15 cellular contexts compared by ENCODE assay signal in the genomic region with DNA sequence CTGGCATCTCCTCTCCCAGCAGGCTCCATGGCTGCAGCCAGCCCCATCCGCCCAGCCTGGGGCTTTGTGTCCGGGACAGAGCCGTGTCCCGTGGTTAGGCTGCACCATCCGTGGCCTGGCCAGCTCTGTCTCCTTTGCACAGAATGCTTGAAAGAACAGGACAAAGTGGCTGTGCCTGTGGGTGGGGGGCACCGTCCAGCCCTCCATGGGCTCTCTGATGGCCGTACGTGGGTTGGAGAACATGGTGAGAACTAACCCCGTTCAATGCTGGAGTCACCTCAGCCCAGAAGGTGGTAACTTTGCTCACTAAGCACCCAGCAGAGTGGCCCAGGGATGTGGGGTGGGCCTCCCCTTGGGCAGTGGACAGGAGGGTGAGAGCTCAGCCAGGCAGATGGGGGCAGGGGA. TPM values are rescaled to one million over a fixed set of nuclear protein-coding genes. Genes with fewer than 3 reads are reported as not detected.
A peak's percentile ranks its signal among the peaks of the same experiment; 100 is the strongest.
DNase-seq lines count a peak whose midpoint lies in the region; ATAC-seq and TF ChIP-seq lines count a peak whose summit lies in the region.
"Had no signal": no experiment of that assay in that cellular context is flagged by ENCODE, and none has a peak within 500 bp of the region (broad histone marks: within the 10 kb centered on the region; RNA-seq: fewer than 3 reads in every experiment).

No MANE protein-coding gene starts in this region.

- WGBS in trophoblast cell (ENCODE audit: extremely low coverage, insufficient coverage, insufficient read length), result no CpG with 5 or more reads among the region's 9 CpGs
- WGBS in psoas muscle, 3 donors, result 82 to 93% (median 88%) methylated on average over 9 of the region's 9 CpGs
- no CpG with 5 or more reads among the region's 9 CpGs for WGBS in gastroesophageal sphincter (ENCODE audit: low coverage in 1 of 2), 2 donors

- no peak for TF ChIP-seq POLR2A in gastroesophageal sphincter (IDR thresholded peaks at IDR 0.05)

- TF ChIP-seq EP300 in gastroesophageal sphincter (IDR thresholded peaks at IDR 0.05), result no peak

- H3K79me1 ChIP-seq in trophoblast cell (ENCODE audit: low read length), result peaks cover 6% of the 10 kb centered on the region

- H4K8ac ChIP-seq in trophoblast cell (ENCODE audit: low read depth, low read length), result no peak overlapping the region

- H2BK12ac ChIP-seq in trophoblast cell (ENCODE audit: low read length), result no peak overlapping the region

- H4K20me1 ChIP-seq in OCI-LY3 (ENCODE audit: insufficient read depth, low read length), result peaks cover 44% of the 10 kb centered on the region

- peak overlapping the region in 2 of 5 experiments; percentile 19 to 73 for H3K27ac Mint-ChIP-seq in brain

- no peak overlapping the region for H3K4ac ChIP-seq in trophoblast cell (ENCODE audit: low read depth, low read length)

- H3K18ac ChIP-seq in trophoblast cell (ENCODE audit: low read length), result peak overlapping the region; percentile 42

- peaks cover 32% of the 10 kb centered on the region for H3K4me1 Mint-ChIP-seq in activated T-cell treated with anti-CD3 and anti-CD28 coated beads, Interleukin-2, amount 50 U/mL, for 4 hours (ENCODE audit: low read depth)
- H3K4me1 Mint-ChIP-seq in brain, result peaks cover 30% of the 10 kb centered on the region

- intact Hi-C loops in psoas muscle (cut with DNase I), result loop anchor here in 1 of 2 donors (10.0 kb wide), 1 partner anchor 156 kb away; a partner anchor contains a TSS

- H4K12ac ChIP-seq in trophoblast cell (ENCODE audit: low read depth, low read length), result no peak overlapping the region

- H3K4me3 ChIP-seq in OCI-LY3 (ENCODE audit: low read length) (no peak overlapping the region), trophoblast cell (ENCODE audit: low read depth, low read length) (no peak overlapping the region), psoas muscle (no peak overlapping the region), gastroesophageal sphincter (no peak overlapping the region)

- H3K9me3 Mint-ChIP-seq in activated T-cell treated with anti-CD3 and anti-CD28 coated beads, Interleukin-2, amount 50 U/mL, for 4 hours, result no peaks in the 10 kb centered on the region
- peaks cover 0 to 3% (median 0%) of the 10 kb centered on the region in 5 experiments for H3K9me3 Mint-ChIP-seq in brain

- H2BK120ac ChIP-seq in trophoblast cell (ENCODE audit: insufficient read depth, low read length, poor library complexity), result no peak overlapping the region

- H3K27ac ChIP-seq in OCI-LY3 (ENCODE audit: low read length), result 0 out of 2 replicates have a peak overlapping the region, but pooled peaks have one; percentile 6
- no peak overlapping the region for H3K27ac ChIP-seq in trophoblast cell (ENCODE audit: low read depth, low read length)
- no peak overlapping the region for H3K27ac ChIP-seq in psoas muscle
- H3K27ac ChIP-seq in gastroesophageal sphincter, result no peak overlapping the region

- H2BK5ac ChIP-seq in trophoblast cell (ENCODE audit: low read depth, low read length, poor library complexity), result no peak overlapping the region

- H3K36me3 ChIP-seq in OCI-LY3 (replicated peaks; ENCODE audit: low read depth, low read length) (peaks cover 42% of the 10 kb centered on the region), trophoblast cell (ENCODE audit: control insufficient read depth in 1 of 2, insufficient read depth in 2 of 2, low read length in 2 of 2) (peaks cover 34 to 35% of the 10 kb centered on the region in 2 experiments), psoas muscle (ENCODE audit: insufficient read depth in 1 of 2, low read depth in 1 of 2) (peaks cover 17 to 37% of the 10 kb centered on the region in 2 donors), gastroesophageal sphincter (peaks cover 0 to 47% of the 10 kb centered on the region in 2 donors)

- H4K91ac ChIP-seq in trophoblast cell (ENCODE audit: low read depth, low read length), result no peak overlapping the region

- peaks cover 3% of the 10 kb centered on the region for H3K27me3 Mint-ChIP-seq in activated T-cell treated with anti-CD3 and anti-CD28 coated beads, Interleukin-2, amount 50 U/mL, for 4 hours (ENCODE audit: low read depth)
- peaks cover 5% of the 10 kb centered on the region for H3K27me3 Mint-ChIP-seq in brain

- no peak overlapping the region for H3K4me2 ChIP-seq in OCI-LY3 (ENCODE audit: low read length)
- H3K4me2 ChIP-seq in trophoblast cell (ENCODE audit: low read length), result no peak overlapping the region

- H3K27me3 ChIP-seq in OCI-LY3 (ENCODE audit: low read depth, low read length) (no peaks in the 10 kb centered on the region), trophoblast cell (ENCODE audit: insufficient read depth, low read length) (peaks cover 5% of the 10 kb centered on the region), psoas muscle (ENCODE audit: insufficient read depth in 3 of 3, low read length in 2 of 3) (peaks cover 0 to 8% (median 3%) of the 10 kb centered on the region in 3 donors), gastroesophageal sphincter (peaks cover 13% of the 10 kb centered on the region)

- H3K4me1 ChIP-seq in OCI-LY3 (ENCODE audit: low read length) (peaks cover 44% of the 10 kb centered on the region), trophoblast cell (ENCODE audit: control insufficient read depth in 1 of 2, insufficient read depth in 2 of 2, low read length in 2 of 2) (peaks cover 12 to 16% of the 10 kb centered on the region in 2 experiments), psoas muscle (peaks cover 36% of the 10 kb centered on the region), gastroesophageal sphincter (peaks cover 0 to 47% (median 23%) of the 10 kb centered on the region in 3 donors)

- H3K23ac ChIP-seq in trophoblast cell (ENCODE audit: low read length), result no peak overlapping the region

- H3K4me3 Mint-ChIP-seq in activated T-cell treated with anti-CD3 and anti-CD28 coated beads, Interleukin-2, amount 50 U/mL, for 4 hours, result peak overlapping the region; percentile 98
- peak overlapping the region; percentile 78 to 96 (median 93) for H3K4me3 Mint-ChIP-seq in brain

- H3K79me2 ChIP-seq in OCI-LY3 (ENCODE audit: low read length), result peaks cover 44% of the 10 kb centered on the region
- peaks cover 14% of the 10 kb centered on the region for H3K79me2 ChIP-seq in trophoblast cell (ENCODE audit: control insufficient read depth, insufficient read depth, low read length, poor library complexity)

- no peak for TF ChIP-seq CTCF in OCI-LY3 (IDR thresholded peaks at IDR 0.05; ENCODE audit: low read depth, low read length)
- TF ChIP-seq CTCF in brain (conservative IDR thresholded peaks at IDR 0.05), result no peak
- no peak for TF ChIP-seq CTCF in psoas muscle (IDR thresholded peaks at IDR 0.05)
- no peak for TF ChIP-seq CTCF in gastroesophageal sphincter (IDR thresholded peaks at IDR 0.05)

- peaks cover 35% of the 10 kb centered on the region for H3K36me3 Mint-ChIP-seq in activated T-cell treated with anti-CD3 and anti-CD28 coated beads, Interleukin-2, amount 50 U/mL, for 4 hours (ENCODE audit: insufficient read depth)
- H3K36me3 Mint-ChIP-seq in brain, result peaks cover 39% of the 10 kb centered on the region

- H3K14ac ChIP-seq in trophoblast cell (ENCODE audit: low read length), result no peak overlapping the region

- H3K9me3 ChIP-seq in OCI-LY3 (ENCODE audit: insufficient read depth, low read length), result no peaks in the 10 kb centered on the region
- H3K9me3 ChIP-seq in trophoblast cell (ENCODE audit: insufficient read depth, low read depth, low read length), result no peaks in the 10 kb centered on the region
- no peaks in the 10 kb centered on the region for H3K9me3 ChIP-seq in psoas muscle
- H3K9me3 ChIP-seq in gastroesophageal sphincter, result no peaks in the 10 kb centered on the region

- no peak overlapping the region for H2AK5ac ChIP-seq in trophoblast cell (ENCODE audit: low read length)

- DNase-seq in activated T-cell treated with anti-CD3 and anti-CD28 coated beads, Interleukin-2, amount 50 U/mL, for 4 hours, result no peak
- no peak for DNase-seq in activated T-cell treated with anti-CD3 and anti-CD28 coated beads, Interleukin-2, amount 50 U/mL, for 1 hour
- DNase-seq in trophoblast cell, result no peak
- no peak for DNase-seq in psoas muscle
- DNase-seq: activated CD4-positive, alpha-beta T cell treated with anti-CD3 and anti-CD28 coated beads for 1 hour; anterior cingulate cortex; left cardiac atrium; NCI-H1105; NCI-H526; SIG-M5; stimulated activated CD4-positive, alpha-beta T cell treated with anti-CD3 and anti-CD28 coated beads, Interleukin-15, amount 100 ng/mL, for 24 hours had no signal

- H2AFZ ChIP-seq in OCI-LY3 (ENCODE audit: low read depth, low read length) (no peak overlapping the region), trophoblast cell (ENCODE audit: insufficient read depth, low read length, poor library complexity) (no peak overlapping the region)

- no peak overlapping the region for H3K9ac ChIP-seq in OCI-LY3 (ENCODE audit: low read length)
- H3K9ac ChIP-seq in trophoblast cell (ENCODE audit: low read length), result peak overlapping the region; percentile 21

- no peak for ATAC-seq in activated T-cell treated with anti-CD3 and anti-CD28 coated beads, Interleukin-2, amount 50 U/mL, for 4 hours
- ATAC-seq in psoas muscle, result no peak
- ATAC-seq in gastroesophageal sphincter, result no peak
- ATAC-seq in HG02981 (IDR thresholded peaks at IDR 0.05; ENCODE audit: unreplicated experiment), result no peak
- ATAC-seq: left cardiac atrium had no signal

RNA-seq across cellular contexts. Expression of a gene that starts 2.8 kb away (rescaled TPM):
- total RNA-seq in activated T-cell treated with anti-CD3 and anti-CD28 coated beads, Interleukin-2, amount 50 U/mL, for 4 hours, result 1,000 to 10,000 TPM; 2,317 to 2,484 (median 2,379) TPM
- polyA plus RNA-seq in brain (ENCODE audit: insufficient read depth, low read depth, low replicate concordance) (3,425 TPM), psoas muscle (1,000 to 10,000 TPM; 2,739 to 4,077 (median 3,158) TPM)
- 1,862 and 1,936 TPM in 2 replicates for polyA plus RNA-seq in trophoblast cell (2013)
- total RNA-seq in psoas muscle (100 to 1,000 TPM; 697 to 992 (median 943) TPM), gastroesophageal sphincter (1,000 to 10,000 TPM; 1,291 to 3,466 (median 2,344) TPM)

RNA-seq across cellular contexts. Expression of a gene that starts 8.9 kb away (rescaled TPM):
- total RNA-seq in activated T-cell treated with anti-CD3 and anti-CD28 coated beads, Interleukin-2, amount 50 U/mL, for 4 hours, result under 1 TPM; 0.13 to 0.45 (median 0.16) TPM
- polyA plus RNA-seq in brain (ENCODE audit: insufficient read depth, low read depth, low replicate concordance) (69.7 TPM), psoas muscle (under 1 TPM in 2 of 3 donors, not detected in 1; 0.01 to 0.03 TPM)
- polyA plus RNA-seq in trophoblast cell (2013), result 0.18 and 0.40 TPM in 2 replicates
- total RNA-seq in psoas muscle (under 1 TPM; 0.04 to 0.06 (median 0.05) TPM), gastroesophageal sphincter (1 to 10 TPM in 1 of 4 donors, under 1 TPM in 3; 0.02 to 1.2 (median 0.35) TPM)

RNA-seq across cellular contexts. Expression of a gene that starts 33.6 kb away (rescaled TPM):
- 100 to 1,000 TPM; 296 to 322 (median 303) TPM for total RNA-seq in activated T-cell treated with anti-CD3 and anti-CD28 coated beads, Interleukin-2, amount 50 U/mL, for 4 hours
- 81.4 TPM for polyA plus RNA-seq in brain (ENCODE audit: insufficient read depth, low read depth, low replicate concordance)
- polyA plus RNA-seq in trophoblast cell (2013), result 126 and 130 TPM in 2 replicates
- total RNA-seq in psoas muscle, result 100 to 1,000 TPM in 1 of 4 donors, 10 to 100 TPM in 3; 59.9 to 122 (median 86.9) TPM
- 100 to 1,000 TPM in 1 of 3 donors, 10 to 100 TPM in 2; 68.9 to 103 (median 94.1) TPM for polyA plus RNA-seq in psoas muscle
- total RNA-seq in gastroesophageal sphincter, result 10 to 100 TPM; 45.3 to 75.4 (median 64.0) TPM

RNA-seq across cellular contexts. Expression of a gene that starts 38.0 kb away (rescaled TPM):
- 10 to 100 TPM; 31.0 to 32.1 (median 32.0) TPM for total RNA-seq in activated T-cell treated with anti-CD3 and anti-CD28 coated beads, Interleukin-2, amount 50 U/mL, for 4 hours
- 101 TPM for polyA plus RNA-seq in brain (ENCODE audit: insufficient read depth, low read depth, low replicate concordance)
- 20.9 and 21.6 TPM in 2 replicates for polyA plus RNA-seq in trophoblast cell (2013)
- 10 to 100 TPM in 3 of 4 donors, 1 to 10 TPM in 1; 8.1 to 20.1 (median 14.7) TPM for total RNA-seq in psoas muscle
- polyA plus RNA-seq in psoas muscle, result 10 to 100 TPM; 19.9 to 45.0 (median 30.4) TPM
- 10 to 100 TPM; 20.6 to 40.0 (median 28.2) TPM for total RNA-seq in gastroesophageal sphincter

RNA-seq across cellular contexts. Expression of a gene that starts 39.7 kb away (rescaled TPM):
- 10 to 100 TPM; 16.0 to 25.9 (median 23.1) TPM for total RNA-seq in activated T-cell treated with anti-CD3 and anti-CD28 coated beads, Interleukin-2, amount 50 U/mL, for 4 hours
- polyA plus RNA-seq in brain (ENCODE audit: insufficient read depth, low read depth, low replicate concordance), result 146 TPM
- 20.3 and 20.6 TPM in 2 replicates for polyA plus RNA-seq in trophoblast cell (2013)
- total RNA-seq in psoas muscle, result 100 to 1,000 TPM; 227 to 339 (median 232) TPM
- polyA plus RNA-seq in psoas muscle, result 100 to 1,000 TPM; 162 to 464 (median 351) TPM
- total RNA-seq in gastroesophageal sphincter, result 10 to 100 TPM; 10.4 to 14.7 (median 10.9) TPM
